ENCODE assay signal across 13 cellular contexts in the genomic region with DNA sequence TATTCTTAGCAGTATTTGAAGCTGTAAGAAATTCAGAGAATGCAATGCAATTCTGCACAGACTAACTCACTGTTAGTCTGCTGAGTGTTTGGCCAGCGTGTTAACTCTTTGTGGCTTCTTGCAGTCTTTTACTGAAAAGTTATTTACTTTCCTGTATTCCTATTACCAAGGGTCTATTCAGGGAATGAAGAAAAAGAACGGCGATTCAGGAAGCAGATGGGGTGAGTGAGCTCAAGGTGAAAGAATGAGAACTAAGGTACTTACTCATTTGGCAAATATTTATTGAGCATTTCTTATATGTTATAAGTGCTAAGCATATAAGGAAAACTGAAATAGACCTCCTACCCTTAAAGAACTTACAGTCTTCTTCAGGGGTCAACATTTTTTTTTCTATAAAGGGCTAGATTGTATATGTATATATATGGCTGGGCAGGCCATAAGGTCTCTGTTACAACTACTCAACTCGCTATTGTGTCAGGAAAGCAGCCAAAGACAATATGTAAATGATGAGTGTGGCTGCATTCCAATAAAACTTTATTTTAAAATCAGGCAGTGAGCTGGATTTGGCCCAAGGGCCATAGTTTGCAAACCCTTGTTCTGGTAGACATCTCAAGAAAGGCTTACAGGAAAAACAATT.
DNase-seq lines count a peak whose midpoint lies in the region; ATAC-seq and TF ChIP-seq lines count a peak whose summit lies in the region.
"Had no signal": no experiment of that assay in that cellular context is flagged by ENCODE, and none has a peak within 500 bp of the region (broad histone marks: within the 10 kb centered on the region; RNA-seq: fewer than 3 reads in every experiment).

No MANE protein-coding gene starts in this region.

- peak overlapping the region; percentile 25 for H3K4me2 ChIP-seq in parathyroid adenoma (ENCODE audit: low read length)

- H3K27me3 Mint-ChIP-seq in activated CD8-positive, alpha-beta T cell treated with anti-CD3 and anti-CD28 coated beads, Interleukin-2, amount 10 ng/mL, durations not matched to agents 7 days and 5 days (ENCODE audit: low read depth) = no peaks in the 10 kb centered on the region
- H3K27me3 Mint-ChIP-seq: activated CD8-positive, alpha-beta memory T cell treated with anti-CD3 and anti-CD28 coated beads, Interleukin-2, amount 10 ng/mL, durations not matched to agents 7 days and 5 days; progenitor cell of endocrine pancreas had no signal

- in situ Hi-C loops in Caki2 (cut with HindIII; ENCODE audit: low pct_unique_long_range_greater_than_20kb, low sequenced_read_pairs) = no loop called here

- ATAC-seq in activated CD8-positive, alpha-beta T cell treated with anti-CD3 and anti-CD28 coated beads, Interleukin-2, amount 10 ng/mL, durations not matched to agents 7 days and 5 days = no peak
- no peak for ATAC-seq in HG03280 (IDR thresholded peaks at IDR 0.05; ENCODE audit: unreplicated experiment)
- ATAC-seq: activated CD8-positive, alpha-beta memory T cell treated with anti-CD3 and anti-CD28 coated beads, Interleukin-2, amount 10 ng/mL, durations not matched to agents 7 days and 5 days had no signal

- TF ChIP-seq CTCF in fibroblast of pulmonary artery (IDR thresholded peaks at IDR 0.05; ENCODE audit: low read length, missing control alignments) = no peak
- TF ChIP-seq CTCF in parathyroid adenoma (IDR thresholded peaks at IDR 0.05) = no peak

- CTCF ChIA-PET in activated CD8-positive, alpha-beta T cell treated with anti-CD3 and anti-CD28 coated beads, Interleukin-2, amount 10 ng/mL, durations not matched to agents 7 days and 5 days (lab: Charles Lee) = no interaction called here

- POLR2A ChIA-PET in activated CD8-positive, alpha-beta T cell treated with anti-CD3 and anti-CD28 coated beads, Interleukin-2, amount 10 ng/mL, durations not matched to agents 7 days and 5 days (lab: Charles Lee) = no interaction called here

- no peak overlapping the region for H3K9ac ChIP-seq in parathyroid adenoma

- no peak overlapping the region for H3K27ac ChIP-seq in parathyroid adenoma

- H3K36me3 ChIP-seq in parathyroid adenoma (ENCODE audit: control insufficient read depth, insufficient read depth, low read length) = no peaks in the 10 kb centered on the region

- H3K4me1 Mint-ChIP-seq in activated CD8-positive, alpha-beta T cell treated with anti-CD3 and anti-CD28 coated beads, Interleukin-2, amount 10 ng/mL, durations not matched to agents 7 days and 5 days (ENCODE audit: low read depth) = no peaks in the 10 kb centered on the region
- H3K4me1 Mint-ChIP-seq: activated CD8-positive, alpha-beta memory T cell treated with anti-CD3 and anti-CD28 coated beads, Interleukin-2, amount 10 ng/mL, durations not matched to agents 7 days and 5 days had no signal

- H3K27me3 ChIP-seq in parathyroid adenoma (ENCODE audit: control insufficient read depth, insufficient read depth, low read length) = no peaks in the 10 kb centered on the region

- no peak overlapping the region for H3K27ac Mint-ChIP-seq in activated CD8-positive, alpha-beta T cell treated with anti-CD3 and anti-CD28 coated beads, Interleukin-2, amount 10 ng/mL, durations not matched to agents 7 days and 5 days
- H3K27ac Mint-ChIP-seq: activated CD8-positive, alpha-beta memory T cell treated with anti-CD3 and anti-CD28 coated beads, Interleukin-2, amount 10 ng/mL, durations not matched to agents 7 days and 5 days had no signal

- no peak overlapping the region for H3K4me3 Mint-ChIP-seq in activated CD8-positive, alpha-beta T cell treated with anti-CD3 and anti-CD28 coated beads, Interleukin-2, amount 10 ng/mL, durations not matched to agents 7 days and 5 days
- H3K4me3 Mint-ChIP-seq: activated CD8-positive, alpha-beta memory T cell treated with anti-CD3 and anti-CD28 coated beads, Interleukin-2, amount 10 ng/mL, durations not matched to agents 7 days and 5 days had no signal

- no peak overlapping the region for H2AFZ ChIP-seq in parathyroid adenoma

- no peaks in the 10 kb centered on the region for H3K9me3 Mint-ChIP-seq in activated CD8-positive, alpha-beta T cell treated with anti-CD3 and anti-CD28 coated beads, Interleukin-2, amount 10 ng/mL, durations not matched to agents 7 days and 5 days (ENCODE audit: insufficient read depth)

- no peaks in the 10 kb centered on the region for H3K79me2 ChIP-seq in parathyroid adenoma

- no peaks in the 10 kb centered on the region for H3K4me1 ChIP-seq in parathyroid adenoma

- H3K4me3 ChIP-seq in fibroblast of pulmonary artery (replicated peaks; ENCODE audit: low read depth, low read length) (no peak overlapping the region), parathyroid adenoma (ENCODE audit: low read depth, low read length) (no peak overlapping the region)

- DNase-seq in Caki2 (ENCODE audit: low read depth) (peak; percentile 31), RPMI7951 (ENCODE audit: low read depth) (peak; percentile 44), fibroblast of pulmonary artery (ENCODE audit: low read depth) (peak; percentile 76), NCI-H69 (lab: John Stamatoyannopoulos, UW) (no peak)
- no peak for DNase-seq in activated CD8-positive, alpha-beta T cell treated with anti-CD3 and anti-CD28 coated beads, Interleukin-2, amount 10 ng/mL, durations not matched to agents 7 days and 5 days
- no peak for DNase-seq in effector CD8-positive, alpha-beta T cell (lab: John Stamatoyannopoulos, UW)
- DNase-seq: activated CD8-positive, alpha-beta memory T cell treated with anti-CD3 and anti-CD28 coated beads, Interleukin-2, amount 10 ng/mL, durations not matched to agents 7 days and 5 days; cerebellar nuclear complex; DND-41; SW 1271 had no signal

- no peaks in the 10 kb centered on the region for H3K36me3 Mint-ChIP-seq in activated CD8-positive, alpha-beta T cell treated with anti-CD3 and anti-CD28 coated beads, Interleukin-2, amount 10 ng/mL, durations not matched to agents 7 days and 5 days (ENCODE audit: low read depth)
- H3K36me3 Mint-ChIP-seq: activated CD8-positive, alpha-beta memory T cell treated with anti-CD3 and anti-CD28 coated beads, Interleukin-2, amount 10 ng/mL, durations not matched to agents 7 days and 5 days had no signal

- H3K9me3 ChIP-seq in parathyroid adenoma (ENCODE audit: control insufficient read depth, low read length) = no peaks in the 10 kb centered on the region

Comparison
In these comparisons a context has a peak if more than half of its experiments do, and no peak if none do; other contexts are left out.
1. DNase-seq: peak in Caki2 (single experiment), RPMI7951 (single experiment) and fibroblast of pulmonary artery (single experiment); none in activated CD8-positive, alpha-beta T cell treated with anti-CD3 and anti-CD28 coated beads, Interleukin-2, amount 10 ng/mL, durations not matched to agents 7 days and 5 days (single experiment), NCI-H69 (single experiment) and effector CD8-positive, alpha-beta T cell (single experiment).